8 cellular contexts compared by ENCODE assay signal in the genomic region with DNA sequence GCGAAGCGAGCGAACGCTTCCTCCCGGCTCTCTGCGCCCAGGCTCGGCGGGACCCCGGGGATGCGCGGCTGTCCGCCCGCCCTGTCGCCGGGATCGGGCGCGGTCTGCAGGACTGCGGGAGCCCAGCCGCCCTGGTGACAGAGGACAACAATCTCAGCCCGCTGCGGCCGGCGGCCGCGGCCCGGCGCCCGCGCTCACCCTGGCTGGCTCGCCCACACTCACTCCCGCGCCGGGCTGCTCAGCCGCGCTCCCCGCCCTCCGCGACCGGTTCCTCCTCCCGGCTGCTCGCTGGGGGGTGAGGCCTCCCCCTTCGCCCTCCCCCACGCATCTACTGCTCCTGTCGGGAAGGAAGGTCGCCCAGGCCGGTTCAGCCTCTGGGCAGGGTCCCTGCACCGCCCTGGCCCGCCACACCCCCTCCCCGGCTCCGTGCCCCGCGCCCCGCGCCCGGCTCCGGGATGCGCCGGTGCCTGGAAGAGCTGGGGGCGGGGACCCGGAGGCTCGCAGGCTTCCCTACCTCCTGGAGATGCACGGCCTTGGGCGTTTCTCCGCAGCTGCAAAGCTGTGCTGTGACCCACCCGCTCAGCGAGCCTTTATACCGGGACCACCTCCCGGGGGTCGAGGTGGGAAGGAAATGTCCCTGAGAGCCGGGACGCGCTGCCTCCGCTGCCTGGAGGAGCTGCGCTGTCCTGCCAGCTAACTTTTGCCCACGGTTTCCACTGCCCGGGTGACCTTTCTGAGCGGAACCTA. TPM values are rescaled to one million over a fixed set of nuclear protein-coding genes. Genes with fewer than 3 reads are reported as not detected.
DNase-seq lines count a peak whose midpoint lies in the region; ATAC-seq and TF ChIP-seq lines count a peak whose summit lies in the region.

TSS of gene SYNE1 (minus strand) at position 688 of the 747 bp plus-strand sequence. CDS start 9,031 bp downstream, outside the sequence.

- H3K27ac Mint-ChIP-seq in activated CD4-positive, alpha-beta T cell treated with anti-CD3 and anti-CD28 coated beads, Interleukin-2, amount 10 ng/mL, durations not matched to agents 7 days and 5 days, result no peak within 1 kb of the TSS

- H3K27ac ChIP-seq in IMR-90 (ENCODE audit: insufficient read depth, low read length) (peak within 1 kb of the TSS; percentile 47), hepatocyte (no peak within 1 kb of the TSS)

- H3K9ac ChIP-seq in IMR-90 (ENCODE audit: low read depth, low read length), result peak within 1 kb of the TSS; percentile 83

- H3K56ac ChIP-seq in IMR-90 (ENCODE audit: extremely low read depth, insufficient read depth, low read length), result peak within 1 kb of the TSS; percentile 52; the same call in 1 of the 2 replicates

- H3K36me3 ChIP-seq in IMR-90 (ENCODE audit: control insufficient read depth, insufficient read depth, low read length) (no peaks in the 10 kb centered on the region), hepatocyte (replicated peaks; ENCODE audit: insufficient read depth, low read depth) (no peaks in the 10 kb centered on the region)

- H3K4me3 Mint-ChIP-seq in activated CD4-positive, alpha-beta T cell treated with anti-CD3 and anti-CD28 coated beads, Interleukin-2, amount 10 ng/mL, durations not matched to agents 7 days and 5 days, result peak within 1 kb of the TSS; percentile 57

- H3K4me3 ChIP-seq in IMR-90 (ENCODE audit: insufficient read depth, low read depth, low read length), result peak within 1 kb of the TSS; percentile 73
- H3K4me3 ChIP-seq in astrocyte of the cerebellum (ENCODE audit: low read depth, low read length), result peak within 1 kb of the TSS; percentile 53
- H3K4me3 ChIP-seq in hepatocyte, result peak within 1 kb of the TSS; percentile 42

- dilution Hi-C loops in IMR-90 (cut with HindIII; ENCODE audit: low sequenced_read_pairs, unreplicated experiment), result no loop called here

- H3K4me1 ChIP-seq in IMR-90 (ENCODE audit: control insufficient read depth, insufficient read depth, low read length) (peaks cover 6% of the 10 kb centered on the region), hepatocyte (ENCODE audit: insufficient read depth) (peaks cover 5% of the 10 kb centered on the region)

- H2AFZ ChIP-seq in IMR-90 (replicated peaks; ENCODE audit: low read length, poor library complexity) (peak within 1 kb of the TSS; percentile 86), hepatocyte (peak within 1 kb of the TSS; percentile 56)

- peaks cover 15% of the 10 kb centered on the region for H3K4me1 Mint-ChIP-seq in activated CD4-positive, alpha-beta T cell treated with anti-CD3 and anti-CD28 coated beads, Interleukin-2, amount 10 ng/mL, durations not matched to agents 7 days and 5 days

- no peaks in the 10 kb centered on the region for H3K9me3 ChIP-seq in IMR-90 (ENCODE audit: control insufficient read depth, insufficient read depth, low read length)
- H3K9me3 ChIP-seq in hepatocyte (ENCODE audit: low read depth), result no peaks in the 10 kb centered on the region

- peak within 1 kb of the TSS; percentile 39; the same call in 1 of the 2 replicates for H2BK20ac ChIP-seq in IMR-90 (ENCODE audit: low read depth, low read length)

- H3K79me1 ChIP-seq in IMR-90 (ENCODE audit: low read depth in 1 of 2, low read length in 2 of 2), result peaks cover 10 to 12% of the 10 kb centered on the region in 2 experiments

- H3K79me2 ChIP-seq in hepatocyte, result no peaks in the 10 kb centered on the region

- BruUV-seq in IMR-90 (replicated peaks; lab: Mats Ljungman, UMichigan), result no TSS peak

- peak within 1 kb of the TSS; percentile 64 for H4K91ac ChIP-seq in IMR-90 (ENCODE audit: insufficient read depth, low read depth, low read length)

- ATAC-seq in IMR-90 (ENCODE audit: low read depth), result peak; percentile 85
- ATAC-seq in HG03521 (IDR thresholded peaks at IDR 0.05; ENCODE audit: unreplicated experiment), result no peak

- H3K14ac ChIP-seq in IMR-90 (replicated peaks; ENCODE audit: low read depth, low read length), result peak within 1 kb of the TSS; percentile 80

- peak within 1 kb of the TSS; percentile 73 for H2BK5ac ChIP-seq in IMR-90 (ENCODE audit: low read depth, low read length, poor library complexity, severe bottlenecking)

- peak within 1 kb of the TSS; percentile 93 for H3K23ac ChIP-seq in IMR-90 (ENCODE audit: low read depth, low read length)

- H3K27me3 Mint-ChIP-seq in activated CD4-positive, alpha-beta T cell treated with anti-CD3 and anti-CD28 coated beads, Interleukin-2, amount 10 ng/mL, durations not matched to agents 7 days and 5 days, result peaks cover 46% of the 10 kb centered on the region

- intact Hi-C loops in IMR-90 (cut with micrococcal nuclease), result loop anchor here (1.0 to 5.0 kb wide), 2 partner anchors 65 to 84 kb away; no protein-coding TSS in a partner anchor

- H4K20me1 ChIP-seq in IMR-90 (ENCODE audit: insufficient read depth, low read length), result no peaks in the 10 kb centered on the region
- H4K20me1 ChIP-seq in hepatocyte (ENCODE audit: insufficient read depth, poor library complexity, severe bottlenecking), result no peaks in the 10 kb centered on the region

- no peaks in the 10 kb centered on the region for H3K9me3 Mint-ChIP-seq in activated CD4-positive, alpha-beta T cell treated with anti-CD3 and anti-CD28 coated beads, Interleukin-2, amount 10 ng/mL, durations not matched to agents 7 days and 5 days

- no peaks in the 10 kb centered on the region for H3K9me2 ChIP-seq in hepatocyte (replicated peaks; ENCODE audit: insufficient read depth)

- peak within 1 kb of the TSS; percentile 66 for H2BK120ac ChIP-seq in IMR-90 (ENCODE audit: low read depth, low read length)

- H2BK15ac ChIP-seq in IMR-90 (ENCODE audit: low read depth, low read length), result 0 out of 3 replicates have a peak within 1 kb of the TSS, but pooled peaks have one; percentile 27

- DNase-seq in activated CD4-positive, alpha-beta T cell treated with anti-CD3 and anti-CD28 coated beads, Interleukin-2, amount 10 ng/mL, durations not matched to agents 7 days and 5 days, result no peak
- DNase-seq in activated CD4-positive, alpha-beta T cell treated with anti-CD3 and anti-CD28 coated beads for 1 hour, result no peak
- DNase-seq in IMR-90 (peak; percentile 16), astrocyte of the cerebellum (ENCODE audit: low read depth) (no peak), hepatocyte (ENCODE audit: low spot score) (peak; percentile 42), pulmonary artery endothelial cell (ENCODE audit: low read depth, low spot score) (no peak), NCI-H345 (lab: John Stamatoyannopoulos, UW) (no peak)

- 0% methylated on average over 13 of the region's 78 CpGs; no CpG with 5 or more reads in 1 of the 2 experiments for WGBS in IMR-90 (ENCODE audit: extremely low coverage in 2 of 2, insufficient read length in 1 of 2), 2 experiments
- 2% methylated on average over 58 of the region's 78 CpGs for WGBS in hepatocyte (ENCODE audit: low lambda C conversion rate, missing lambda C conversion rate)

- TF ChIP-seq POLR2A in IMR-90 (IDR thresholded peaks at IDR 0.05; ENCODE audit: low read depth, low read length), result no peak

- H4K5ac ChIP-seq in IMR-90 (ENCODE audit: low read depth, low read length), result no peak within 1 kb of the TSS; the same call in 1 of the 2 replicates

- POLR2A ChIA-PET in activated CD4-positive, alpha-beta T cell treated with anti-CD3 and anti-CD28 coated beads, Interleukin-2, amount 10 ng/mL, durations not matched to agents 7 days and 5 days (lab: Charles Lee), result no interaction called here
- POLR2A ChIA-PET in IMR-90 (lab: Charles Lee; ENCODE audit: unreplicated experiment), result no interaction called here

- peak within 1 kb of the TSS; percentile 66 for H3K4ac ChIP-seq in IMR-90 (ENCODE audit: low read depth, low read length)

- H3K9me1 ChIP-seq in IMR-90 (ENCODE audit: insufficient read depth, low read length), result no peaks in the 10 kb centered on the region

- peak within 1 kb of the TSS; percentile 22; the same call in 1 of the 2 replicates for H3K18ac ChIP-seq in IMR-90 (ENCODE audit: low read depth, low read length)

- peaks cover 2% of the 10 kb centered on the region for H3K36me3 Mint-ChIP-seq in activated CD4-positive, alpha-beta T cell treated with anti-CD3 and anti-CD28 coated beads, Interleukin-2, amount 10 ng/mL, durations not matched to agents 7 days and 5 days (ENCODE audit: low read depth)

- H4K8ac ChIP-seq in IMR-90 (ENCODE audit: low read depth in 2 of 2, low read length in 2 of 2), result peak within 1 kb of the TSS; percentile 43 to 72; a peak in 2 of 4 replicates

- in situ Hi-C loops in IMR-90 (cut with MboI; ENCODE audit: low sequenced_read_pairs) (no loop called here), astrocyte of the cerebellum (cut with HindIII; ENCODE audit: low sequenced_read_pairs) (no loop called here)

- TF ChIP-seq CTCF in IMR-90 (conservative IDR thresholded peaks at IDR 0.05; ENCODE audit: low read depth, low read length) (no peak), astrocyte of the cerebellum (IDR thresholded peaks at IDR 0.05; ENCODE audit: low read depth, low read length, missing control alignments) (no peak), hepatocyte (IDR thresholded peaks at IDR 0.05; ENCODE audit: poor library complexity) (no peak)

- H3K4me2 ChIP-seq in IMR-90 (ENCODE audit: low read depth, low read length) (peak within 1 kb of the TSS; percentile 95), hepatocyte (peak within 1 kb of the TSS; percentile 97)

- H2AK9ac ChIP-seq in IMR-90 (replicated peaks; ENCODE audit: low read depth, low read length, poor library complexity), result peak within 1 kb of the TSS; percentile 63

- CTCF ChIA-PET in activated CD4-positive, alpha-beta T cell treated with anti-CD3 and anti-CD28 coated beads, Interleukin-2, amount 10 ng/mL, durations not matched to agents 7 days and 5 days (lab: Charles Lee), result no interaction called here
- CTCF ChIA-PET in IMR-90 (lab: Yijun Ruan, JAX), result no interaction called here

- H3K27me3 ChIP-seq in IMR-90 (ENCODE audit: control insufficient read depth, insufficient read depth, low read length) (no peaks in the 10 kb centered on the region), hepatocyte (peaks cover 47% of the 10 kb centered on the region)

- no peak for TF ChIP-seq RAD21 in IMR-90 (IDR thresholded peaks at IDR 0.05; ENCODE audit: low read length)

- peak within 1 kb of the TSS; percentile 77 for H2AK5ac ChIP-seq in IMR-90 (ENCODE audit: low read depth, low read length)

TF ChIP-seq in IMR-90, 13 proteins besides CTCF, POLR2A, EP300 and RAD21 (continues in another document):
- TF ChIP-seq MAZ (IDR thresholded peaks at IDR 0.05; ENCODE audit: borderline replicate concordance, low read depth, low read length), result peak; percentile 19; the same call in 1 of the 2 replicates

RNA-seq across cellular contexts. Expression of gene SYNE1, which starts in this region (rescaled TPM):
- total RNA-seq in activated CD4-positive, alpha-beta T cell treated with anti-CD3 and anti-CD28 coated beads, Interleukin-2, amount 10 ng/mL, durations not matched to agents 7 days and 5 days, result 10 to 100 TPM; 98.4 to 99.3 TPM
- total RNA-seq in IMR-90 (2012; rRNA removed), result 159 and 163 TPM in 2 replicates
- 29.1 and 34.1 TPM in 2 replicates for polyA plus RNA-seq in IMR-90 (2012; rRNA removed)
- polyA plus RNA-seq in IMR-90 (2012; cell fraction: cytosol; rRNA removed), result 16.0 and 16.3 TPM in 2 replicates
- polyA plus RNA-seq in IMR-90 (2012; cell fraction: nucleus; rRNA removed; ENCODE audit: low replicate concordance), result 41.5 and 62.7 TPM in 2 replicates
- total RNA-seq in hepatocyte, result 58.0 and 59.9 TPM in 2 replicates
- 17.6 and 19.3 TPM in 2 replicates for polyA plus RNA-seq in hepatocyte
- total RNA-seq in pulmonary artery endothelial cell, result 75.5 and 156 TPM in 2 replicates

Comparison
In these comparisons a context has a peak if more than half of its experiments do, and no peak if none do; other contexts are left out.
1. DNase-seq: peak in IMR-90 (single experiment) and hepatocyte (single experiment); none in activated CD4-positive, alpha-beta T cell treated with anti-CD3 and anti-CD28 coated beads, Interleukin-2, amount 10 ng/mL, durations not matched to agents 7 days and 5 days (single experiment), activated CD4-positive, alpha-beta T cell treated with anti-CD3 and anti-CD28 coated beads for 1 hour (single experiment), astrocyte of the cerebellum (single experiment), pulmonary artery endothelial cell (single experiment) and NCI-H345 (single experiment).
2. Peak in every context shown above with its lines, with median percentiles within 50 percentile points of each other: H3K4me3 ChIP-seq.